In the genomic region with DNA sequence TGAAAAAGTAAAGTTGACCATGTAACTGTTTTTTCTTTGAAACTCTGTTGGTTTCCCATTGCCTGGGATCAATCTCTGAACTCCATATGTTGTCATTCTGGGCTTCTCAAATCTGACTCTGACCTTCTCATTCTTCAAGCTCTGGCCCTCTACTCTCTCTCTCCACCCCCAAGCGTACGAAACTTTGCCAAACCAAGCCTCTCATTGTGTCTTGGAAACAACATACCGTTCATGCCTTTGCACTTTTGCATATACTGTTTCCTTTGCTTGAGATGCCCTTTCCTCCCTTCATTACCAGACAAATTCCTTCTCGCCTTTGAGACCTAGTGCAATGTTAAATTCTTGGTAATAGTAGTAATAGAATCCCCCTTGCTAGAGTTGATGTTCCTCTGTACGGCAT, we compare ENCODE assay signal across 26 cellular contexts.
A peak's percentile ranks its signal among the peaks of the same experiment; 100 is the strongest.
DNase-seq lines count a peak whose midpoint lies in the region; ATAC-seq, FAIRE-seq and TF ChIP-seq lines count a peak whose summit lies in the region.
"Had no signal": no experiment of that assay in that cellular context is flagged by ENCODE, and none has a peak within 500 bp of the region (broad histone marks: within the 10 kb centered on the region; RNA-seq: fewer than 3 reads in every experiment).

No MANE protein-coding gene starts in this region.

- no peak overlapping the region for H3K4me3 Mint-ChIP-seq in astrocyte (ENCODE audit: unreplicated experiment)
- H3K4me3 Mint-ChIP-seq: CD4-positive, CD25-positive, alpha-beta regulatory T cell; CD8-positive, alpha-beta memory T cell; HFFc6; IgD-negative memory B cell had no signal

- H3K4me3 ChIP-seq in AG04449 (ENCODE audit: low read depth, low read length) = no peak overlapping the region
- H3K4me3 ChIP-seq in astrocyte (ENCODE audit: insufficient read depth, low read depth, low read length) = no peak overlapping the region
- H3K4me3 ChIP-seq in fibroblast of pulmonary artery (replicated peaks; ENCODE audit: low read depth, low read length) = no peak overlapping the region
- H3K4me3 ChIP-seq: A549, GM12878 had no signal

- H3K27me3 ChIP-seq in astrocyte (ENCODE audit: insufficient read depth, low read length) = no peaks in the 10 kb centered on the region
- H3K27me3 ChIP-seq: BE2C had no signal

- no peak overlapping the region for H3K27ac ChIP-seq in astrocyte (ENCODE audit: low read depth, low read length)
- H3K27ac ChIP-seq: 22Rv1, A549 had no signal

- no peak overlapping the region for H3K27ac Mint-ChIP-seq in astrocyte (ENCODE audit: unreplicated experiment)
- H3K27ac Mint-ChIP-seq: CD4-positive, CD25-positive, alpha-beta regulatory T cell; CD8-positive, alpha-beta memory T cell; HFFc6; IgD-negative memory B cell had no signal

- ATAC-seq in left cardiac atrium = no peak
- ATAC-seq: A549, GM12878, HCT116 had no signal

- H3K4me1 ChIP-seq in astrocyte (ENCODE audit: insufficient read depth, low read length) = no peaks in the 10 kb centered on the region
- H3K4me1 ChIP-seq: A549, BE2C had no signal

- TF ChIP-seq CTCF in AG04449 (IDR thresholded peaks at IDR 0.05; ENCODE audit: insufficient read depth, low read length, missing control alignments) (no peak), astrocyte (IDR thresholded peaks at IDR 0.05; ENCODE audit: insufficient read depth, low read depth, low read length) (no peak), fibroblast of pulmonary artery (IDR thresholded peaks at IDR 0.05; ENCODE audit: low read length, missing control alignments) (no peak)

- H3K36me3 Mint-ChIP-seq in astrocyte (ENCODE audit: low read depth, unreplicated experiment) = no peaks in the 10 kb centered on the region
- H3K36me3 Mint-ChIP-seq: CD4-positive, CD25-positive, alpha-beta regulatory T cell; CD8-positive, alpha-beta memory T cell; IgD-negative memory B cell had no signal

- POLR2A ChIA-PET in AG04449 (lab: Yijun Ruan, JAX) = no interaction called here

- no peaks in the 10 kb centered on the region for H4K20me1 ChIP-seq in astrocyte (ENCODE audit: insufficient read depth, low read length)

- DNase-seq in AG04449 (ENCODE audit: low read depth, low spot score) (peak; percentile 17), EL (peak; percentile 80), astrocyte (ENCODE audit: low read depth) (peak; percentile 8), fibroblast of pulmonary artery (ENCODE audit: low read depth) (peak; percentile 10), DMS114 treated with DMSO at 0.1 percent for 48 hours (lab: John Stamatoyannopoulos, UW; ENCODE audit: unreplicated experiment) (no peak), NCI-H1417 treated with DMSO at 0.1 percent for 48 hours (lab: John Stamatoyannopoulos, UW) (no peak), kidney tubule cell (ENCODE audit: low spot score) (no peak), left cardiac atrium (no peak)
- DNase-seq: BE2C; C1 segment of cervical spinal cord; CD4-positive, CD25-positive, alpha-beta regulatory T cell; CD8-positive, alpha-beta memory T cell; COR-L47; DMS 273 treated with DMSO at 0.1 percent for 48 hours; GF-D8; GOT3; H7; HFFc6; KBM-7 had no signal

- no peaks in the 10 kb centered on the region for H3K79me2 ChIP-seq in astrocyte (ENCODE audit: insufficient read depth, low read length)

- no peak overlapping the region for H3K9ac ChIP-seq in astrocyte (ENCODE audit: low read length)

- no peaks in the 10 kb centered on the region for H3K36me3 ChIP-seq in astrocyte (ENCODE audit: insufficient read depth, low read length)
- H3K36me3 ChIP-seq: BE2C had no signal

- H3K4me2 ChIP-seq in astrocyte (ENCODE audit: low read length) = peak overlapping the region; percentile 11
- H3K4me2 ChIP-seq: A549 had no signal

- no peak for FAIRE-seq in astrocyte (lab: Jason Lieb, UNC)
- FAIRE-seq: A549, GM12878, GM19239, HTR-8/SVneo had no signal

- peaks cover 2% of the 10 kb centered on the region for H3K27me3 Mint-ChIP-seq in astrocyte (ENCODE audit: low read depth, unreplicated experiment)
- H3K27me3 Mint-ChIP-seq: CD4-positive, CD25-positive, alpha-beta regulatory T cell had no signal

- no peak overlapping the region for H2AFZ ChIP-seq in astrocyte (ENCODE audit: low read depth, low read length)

- H3K4me1 Mint-ChIP-seq in astrocyte (ENCODE audit: low read depth, unreplicated experiment) = peaks cover 7% of the 10 kb centered on the region
- H3K4me1 Mint-ChIP-seq: CD4-positive, CD25-positive, alpha-beta regulatory T cell; CD8-positive, alpha-beta memory T cell; IgD-negative memory B cell had no signal

- no peaks in the 10 kb centered on the region for H3K9me3 Mint-ChIP-seq in astrocyte (ENCODE audit: unreplicated experiment)
- H3K9me3 Mint-ChIP-seq: CD8-positive, alpha-beta memory T cell; IgD-negative memory B cell had no signal

- CTCF ChIA-PET in AG04449 (lab: Yijun Ruan, JAX) = interaction anchor here (3.0 kb wide), 1 partner anchor 10 kb away, joined by 12 read pairs; no protein-coding TSS in a partner anchor

- intact Hi-C loops in left cardiac atrium (cut with DNase I) = no loop called here

- H3K9me3 ChIP-seq in astrocyte (ENCODE audit: insufficient read depth, low read depth, low read length) = no peaks in the 10 kb centered on the region
- H3K9me3 ChIP-seq: A549, BE2C had no signal

Comparison
In these comparisons a context has a peak if more than half of its experiments do, and no peak if none do; other contexts are left out.
1. DNase-seq: peak in AG04449 (single experiment), EL (single experiment), astrocyte (single experiment) and fibroblast of pulmonary artery (single experiment); none in DMS114 treated with DMSO at 0.1 percent for 48 hours (single experiment), NCI-H1417 treated with DMSO at 0.1 percent for 48 hours (single experiment), kidney tubule cell (single experiment) and left cardiac atrium (single experiment).